Comparison of ENCODE assay signal across 28 cellular contexts in genomic region chr4:150369434-150370141, GRCh38.
"Had no signal": no experiment of that assay in that cellular context is flagged by ENCODE, and none has a peak within 500 bp of the region (broad histone marks: within the 10 kb centered on the region; RNA-seq: fewer than 3 reads in every experiment).

No MANE protein-coding gene starts in this region.

- H3K4me3 Mint-ChIP-seq: activated B cell treated with CpG ODN at 0.5 μM for 24 hours; activated CD4-positive, alpha-beta memory T cell treated with anti-CD3 and anti-CD28 coated beads for 36 hours; activated CD4-positive, alpha-beta T cell treated with anti-CD3 and anti-CD28 coated beads, Interleukin-2, amount 10 ng/mL, durations not matched to agents 24 days and 14 days; activated CD8-positive, alpha-beta memory T cell treated with anti-CD3 and anti-CD28 coated beads, Interleukin-2, amount 10 ng/mL, durations not matched to agents 7 days and 5 days; activated CD8-positive, alpha-beta T cell treated with anti-CD3 and anti-CD28 coated beads, Interleukin-2, amount 10 ng/mL, durations not matched to agents 7 days and 5 days; activated naive CD8-positive, alpha-beta T cell; activated T-helper 17 cell treated with anti-CD3 and anti-CD28 coated beads, Interleukin-2, amount 50 U/mL, for 72 hours; T-helper 17 cell; T-helper 2 cell treated with Interferon-gamma antibody and Interleukin-4, amounts not matched to agents 5 μg/mL and 100 μg/mL, for 36 hours had no signal

- H3K27ac ChIP-seq: brain microvascular endothelial cell, epithelial cell of prostate, esophagus squamous epithelium, gastroesophageal sphincter, WERI-Rb-1 had no signal

- H3K36me3 ChIP-seq: brain microvascular endothelial cell, esophagus squamous epithelium, gastroesophageal sphincter, WERI-Rb-1 had no signal

- H3K27me3 Mint-ChIP-seq: activated B cell treated with CpG ODN at 0.5 μM for 24 hours; activated CD4-positive, alpha-beta memory T cell treated with anti-CD3 and anti-CD28 coated beads for 36 hours; activated CD4-positive, alpha-beta T cell treated with anti-CD3 and anti-CD28 coated beads, Interleukin-2, amount 10 ng/mL, durations not matched to agents 24 days and 14 days; activated CD8-positive, alpha-beta memory T cell treated with anti-CD3 and anti-CD28 coated beads, Interleukin-2, amount 10 ng/mL, durations not matched to agents 7 days and 5 days; activated naive CD8-positive, alpha-beta T cell; activated T-helper 17 cell treated with anti-CD3 and anti-CD28 coated beads, Interleukin-2, amount 50 U/mL, for 72 hours; T-helper 17 cell had no signal

- H3K4me1 Mint-ChIP-seq: activated B cell treated with CpG ODN at 0.5 μM for 24 hours; activated T-helper 17 cell treated with anti-CD3 and anti-CD28 coated beads, Interleukin-2, amount 50 U/mL, for 72 hours had no signal

- H3K27ac Mint-ChIP-seq: activated B cell treated with CpG ODN at 0.5 μM for 24 hours; activated CD4-positive, alpha-beta memory T cell treated with anti-CD3 and anti-CD28 coated beads for 36 hours; activated CD4-positive, alpha-beta T cell treated with anti-CD3 and anti-CD28 coated beads, Interleukin-2, amount 10 ng/mL, durations not matched to agents 24 days and 14 days; activated CD8-positive, alpha-beta memory T cell treated with anti-CD3 and anti-CD28 coated beads, Interleukin-2, amount 10 ng/mL, durations not matched to agents 7 days and 5 days; activated CD8-positive, alpha-beta T cell treated with anti-CD3 and anti-CD28 coated beads, Interleukin-2, amount 10 ng/mL, durations not matched to agents 7 days and 5 days; activated naive CD8-positive, alpha-beta T cell; activated T-helper 17 cell treated with anti-CD3 and anti-CD28 coated beads, Interleukin-2, amount 50 U/mL, for 72 hours; T-helper 17 cell; T-helper 2 cell treated with Interferon-gamma antibody and Interleukin-4, amounts not matched to agents 5 μg/mL and 100 μg/mL, for 36 hours had no signal

- H3K4me1 ChIP-seq: esophagus squamous epithelium had no signal

- H3K9me3 Mint-ChIP-seq: activated B cell treated with CpG ODN at 0.5 μM for 24 hours; activated CD4-positive, alpha-beta memory T cell treated with anti-CD3 and anti-CD28 coated beads for 36 hours; activated CD4-positive, alpha-beta T cell treated with anti-CD3 and anti-CD28 coated beads, Interleukin-2, amount 10 ng/mL, durations not matched to agents 24 days and 14 days; activated T-helper 17 cell treated with anti-CD3 and anti-CD28 coated beads, Interleukin-2, amount 50 U/mL, for 72 hours; T-helper 2 cell treated with Interferon-gamma antibody and Interleukin-4, amounts not matched to agents 5 μg/mL and 100 μg/mL, for 36 hours had no signal

- H3K27me3 ChIP-seq: brain microvascular endothelial cell, esophagus squamous epithelium, gastroesophageal sphincter had no signal

- ATAC-seq: activated CD4-positive, CD25-positive, alpha-beta regulatory T cell treated with anti-CD3 and anti-CD28 coated beads, Interleukin-2, amount 50 U/mL, for 24 hours; activated CD8-positive, alpha-beta memory T cell treated with anti-CD3 and anti-CD28 coated beads, Interleukin-2, amount 10 ng/mL, durations not matched to agents 7 days and 5 days; activated CD8-positive, alpha-beta T cell treated with anti-CD3 and anti-CD28 coated beads, Interleukin-2, amount 10 ng/mL, durations not matched to agents 7 days and 5 days; activated T-helper 17 cell treated with anti-CD3 and anti-CD28 coated beads, Interleukin-2, amount 50 U/mL, for 72 hours; gastroesophageal sphincter; T-helper 17 cell had no signal

- DNase-seq: activated B cell treated with CpG ODN at 0.5 μM for 24 hours; activated CD4-positive, alpha-beta memory T cell treated with anti-CD3 and anti-CD28 coated beads for 36 hours; activated CD4-positive, alpha-beta T cell treated with anti-CD3 and anti-CD28 coated beads, Interleukin-2, amount 10 ng/mL, durations not matched to agents 24 days and 14 days; activated CD8-positive, alpha-beta memory T cell treated with anti-CD3 and anti-CD28 coated beads, Interleukin-2, amount 10 ng/mL, durations not matched to agents 7 days and 5 days; activated CD8-positive, alpha-beta memory T cell treated with anti-CD3 and anti-CD28 coated beads, Interleukin-2, amount 50 U/mL, for 4 hours; activated CD8-positive, alpha-beta T cell treated with anti-CD3 and anti-CD28 coated beads, Interleukin-2, amount 10 ng/mL, durations not matched to agents 7 days and 5 days; activated effector memory CD4-positive, alpha-beta T cell treated with Interleukin-2 at 50 U/mL for 16 hours; activated gamma-delta T cell treated with Interleukin-2 at 50 U/mL for 16 hours; activated naive CD4-positive, alpha-beta T cell treated with anti-CD3 and anti-CD28 coated beads, Interleukin-2, amount 50 U/mL, for 16 hours; activated naive CD4-positive, alpha-beta T cell treated with Interleukin-2 at 50 U/mL for 16 hours; activated T-cell treated with anti-CD3 and anti-CD28 coated beads, Interleukin-2, amount 50 U/mL, for 1 hour; amniotic stem cell; anterior cingulate cortex; brain microvascular endothelial cell; caudate nucleus; effector CD8-positive, alpha-beta T cell; esophagus squamous epithelium; foreskin melanocyte; T-helper 1 cell; T-helper 17 cell; T1000; WERI-Rb-1 had no signal

- H3K9me3 ChIP-seq: esophagus squamous epithelium, gastroesophageal sphincter had no signal

- H3K4me3 ChIP-seq: esophagus squamous epithelium, gastroesophageal sphincter had no signal
